ENCODE assay signal across 10 cellular contexts in the genomic region with DNA sequence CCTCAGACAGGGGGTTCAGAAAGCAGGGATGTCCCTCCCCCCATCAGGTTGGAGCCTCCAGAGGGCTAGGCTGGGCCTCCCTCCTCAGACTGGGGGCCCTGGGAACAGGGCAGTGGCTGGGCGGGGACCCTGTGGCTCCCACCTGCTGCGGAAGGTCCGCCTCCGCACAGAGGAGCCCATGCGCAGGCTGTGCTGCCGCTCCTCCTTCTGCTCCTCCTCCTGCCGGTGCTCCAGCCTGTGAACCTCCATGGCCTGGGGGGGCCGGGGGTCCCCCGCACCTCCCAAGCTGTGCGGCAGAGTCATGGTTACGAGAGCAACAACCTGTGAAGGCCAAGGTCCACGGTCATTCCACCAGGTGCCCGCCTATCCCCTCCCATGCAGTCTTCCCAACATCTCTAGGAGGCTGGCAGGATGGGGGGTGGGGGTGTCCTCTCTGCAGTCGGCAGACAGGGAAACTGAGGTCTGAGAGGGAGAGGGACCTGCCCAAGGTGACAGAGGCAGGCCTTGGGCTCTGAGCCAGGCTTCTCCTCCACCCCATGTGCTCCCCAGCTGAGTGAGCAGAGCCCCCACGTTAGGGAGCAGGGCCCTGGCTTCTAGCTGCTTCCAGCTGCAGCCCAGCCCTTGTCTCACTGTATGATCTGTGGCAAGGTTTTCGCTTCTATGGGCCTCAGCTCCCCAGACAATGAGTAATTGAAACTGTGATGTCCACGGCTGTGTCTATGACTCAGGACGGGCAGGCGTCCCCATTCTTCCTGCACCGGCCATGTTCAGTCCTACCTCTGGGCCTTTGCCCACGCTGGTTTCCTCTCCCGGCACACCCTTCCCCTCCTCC. TPM values are rescaled to one million over a fixed set of nuclear protein-coding genes. Genes with fewer than 3 reads are reported as not detected.
DNase-seq lines count a peak whose midpoint lies in the region; ATAC-seq and FAIRE-seq lines count a peak whose summit lies in the region.
"Had no signal": no experiment of that assay in that cellular context is flagged by ENCODE, and none has a peak within 500 bp of the region (broad histone marks: within the 10 kb centered on the region; RNA-seq: fewer than 3 reads in every experiment).

No MANE protein-coding gene starts in this region.

- no peak for FAIRE-seq in HTR-8/SVneo (lab: Jason Lieb, UNC)

- H3K27me3 ChIP-seq in duodenal mucosa (ENCODE audit: control insufficient read depth in 1 of 2, insufficient read depth in 2 of 2, low read length in 2 of 2) (no peaks in the 10 kb centered on the region), mucosa of rectum (ENCODE audit: control insufficient read depth in 2 of 2, insufficient read depth in 2 of 2, low read length in 2 of 2) (peaks cover 0 to 2% of the 10 kb centered on the region in 2 donors)

- peaks cover 0 to 12% (median 3%) of the 10 kb centered on the region in 5 donors for H3K27me3 Mint-ChIP-seq in naive thymus-derived CD8-positive, alpha-beta T cell

- no peak overlapping the region for H3K4me3 Mint-ChIP-seq in naive thymus-derived CD8-positive, alpha-beta T cell

- peaks cover 0 to 10% (median 7%) of the 10 kb centered on the region in 4 donors for H3K4me1 Mint-ChIP-seq in naive thymus-derived CD8-positive, alpha-beta T cell

- no peaks in the 10 kb centered on the region for H3K36me3 Mint-ChIP-seq in naive thymus-derived CD8-positive, alpha-beta T cell

- DNase-seq in COLO829 (ENCODE audit: low spot score), result peak; percentile 43
- DNase-seq in HTR-8/SVneo (ENCODE audit: insufficient read length, low spot score), result peak; percentile 22
- no peak for DNase-seq in DMS153 (lab: John Stamatoyannopoulos, UW)
- DNase-seq in naive thymus-derived CD8-positive, alpha-beta T cell, result no peak
- DNase-seq in cerebellar nuclear complex (lab: John Stamatoyannopoulos, UW), result no peak
- DNase-seq: activated effector memory CD4-positive, alpha-beta T cell treated with anti-CD3 and anti-CD28 coated beads, Interleukin-2, amount 50 U/mL, for 16 hours had no signal

- POLR2A ChIA-PET in naive thymus-derived CD8-positive, alpha-beta T cell (lab: Charles Lee), result interaction anchor here (0.6 kb wide), 1 partner anchor 363 kb away, joined by 3 read pairs; no protein-coding TSS in a partner anchor

- no peaks in the 10 kb centered on the region for H3K9me3 Mint-ChIP-seq in naive thymus-derived CD8-positive, alpha-beta T cell

- H3K9ac ChIP-seq in duodenal mucosa (ENCODE audit: low read depth in 1 of 2, low read length in 2 of 2), result peak overlapping the region; percentile 32 to 38
- H3K9ac ChIP-seq in mucosa of rectum (ENCODE audit: low read depth in 1 of 2, low read length in 2 of 2), result peak overlapping the region; percentile 24 to 62

- no peak for ATAC-seq in HG02763 (IDR thresholded peaks at IDR 0.05; ENCODE audit: unreplicated experiment)
- ATAC-seq in naive thymus-derived CD8-positive, alpha-beta T cell, result no peak

- H3K36me3 ChIP-seq in duodenal mucosa (ENCODE audit: control insufficient read depth in 1 of 2, insufficient read depth in 2 of 2, low read length in 2 of 2) (no peaks in the 10 kb centered on the region), mucosa of rectum (ENCODE audit: control insufficient read depth in 2 of 2, insufficient read depth in 2 of 2, low read length in 2 of 2) (no peaks in the 10 kb centered on the region)

- H3K4me1 ChIP-seq in duodenal mucosa (ENCODE audit: control insufficient read depth in 1 of 2, insufficient read depth in 2 of 2, low read length in 2 of 2), result peaks cover 32 to 34% of the 10 kb centered on the region in 2 donors
- peaks cover 19 to 32% of the 10 kb centered on the region in 2 donors for H3K4me1 ChIP-seq in mucosa of rectum (ENCODE audit: control insufficient read depth in 2 of 2, insufficient read depth in 2 of 2, low read length in 2 of 2)

- peak overlapping the region; percentile 43 to 44 for H3K4me3 ChIP-seq in duodenal mucosa (ENCODE audit: low read depth in 1 of 2, low read length in 2 of 2)
- H3K4me3 ChIP-seq in mucosa of rectum (ENCODE audit: low read length in 2 of 2), result peak overlapping the region; percentile 48 to 51
- H3K4me3 ChIP-seq: SK-N-MC had no signal

- H3K27ac ChIP-seq in duodenal mucosa (ENCODE audit: low read depth, low read length) (no peak overlapping the region), mucosa of rectum (ENCODE audit: low read depth in 2 of 2, low read length in 2 of 2) (peak overlapping the region; percentile 71 to 78)
- H3K27ac ChIP-seq: SK-N-MC had no signal

- H3K9me3 ChIP-seq in duodenal mucosa (ENCODE audit: control insufficient read depth in 1 of 2, low read length in 2 of 2) (no peaks in the 10 kb centered on the region), mucosa of rectum (ENCODE audit: control insufficient read depth in 2 of 2, low read length in 2 of 2) (no peaks in the 10 kb centered on the region)

- no peak overlapping the region for H3K27ac Mint-ChIP-seq in naive thymus-derived CD8-positive, alpha-beta T cell

RNA-seq across cellular contexts. Expression of gene MYOM3, which starts 3.4 kb away (rescaled TPM):
- total RNA-seq in naive thymus-derived CD8-positive, alpha-beta T cell, result not detected
- not detected for polyA plus RNA-seq in naive thymus-derived CD8-positive, alpha-beta T cell

RNA-seq across cellular contexts. Expression of gene IL22RA1, which starts 34.4 kb away (rescaled TPM):
- total RNA-seq in naive thymus-derived CD8-positive, alpha-beta T cell, result not detected
- not detected for polyA plus RNA-seq in naive thymus-derived CD8-positive, alpha-beta T cell

Comparison
In these comparisons a context has a peak if more than half of its experiments do, and no peak if none do; other contexts are left out.
1. DNase-seq: peak in COLO829 (single experiment) and HTR-8/SVneo (single experiment); none in DMS153 (single experiment), naive thymus-derived CD8-positive, alpha-beta T cell (0 of 10) and cerebellar nuclear complex (0 of 2).